In genomic region chr12:50507474-50507838, GRCh38 we compare ENCODE assay signal across 13 cellular contexts. TPM values are rescaled to one million over a fixed set of nuclear protein-coding genes. Genes with fewer than 3 reads are reported as not detected.
DNase-seq lines count a peak whose midpoint lies in the region; FAIRE-seq and TF ChIP-seq lines count a peak whose summit lies in the region.
"Had no signal": no experiment of that assay in that cellular context is flagged by ENCODE, and none has a peak within 500 bp of the region (broad histone marks: within the 10 kb centered on the region; RNA-seq: fewer than 3 reads in every experiment).

No MANE protein-coding gene starts in this region.

- H3K4me3 Mint-ChIP-seq in T-helper 2 cell treated with Interferon-gamma antibody and Interleukin-4, amounts not matched to agents 5 μg/mL and 100 μg/mL, for 36 hours, result peak overlapping the region; percentile 91
- H3K4me3 Mint-ChIP-seq in activated T-helper 1 cell treated with anti-CD3 and anti-CD28 coated beads, Interleukin-12 subunit alpha, Interleukin-12 subunit beta, Interleukin-2, Interleukin-4 antibody, amounts not matched to agents 30 ng/mL and 10 ng/mL and 1 ng/mL, durations not matched to agents 14 hours and 24 hours and 36 hours, result peak overlapping the region; percentile 95

- peak overlapping the region; percentile 29 for H3K27ac Mint-ChIP-seq in T-helper 2 cell treated with Interferon-gamma antibody and Interleukin-4, amounts not matched to agents 5 μg/mL and 100 μg/mL, for 36 hours
- peak overlapping the region; percentile 34 for H3K27ac Mint-ChIP-seq in activated T-helper 1 cell treated with anti-CD3 and anti-CD28 coated beads, Interleukin-12 subunit alpha, Interleukin-12 subunit beta, Interleukin-2, Interleukin-4 antibody, amounts not matched to agents 30 ng/mL and 10 ng/mL and 1 ng/mL, durations not matched to agents 14 hours and 24 hours and 36 hours

- H3K4me1 Mint-ChIP-seq in T-helper 2 cell treated with Interferon-gamma antibody and Interleukin-4, amounts not matched to agents 5 μg/mL and 100 μg/mL, for 36 hours (ENCODE audit: low read depth), result peaks cover 45% of the 10 kb centered on the region
- H3K4me1 Mint-ChIP-seq in activated T-helper 1 cell treated with anti-CD3 and anti-CD28 coated beads, Interleukin-12 subunit alpha, Interleukin-12 subunit beta, Interleukin-2, Interleukin-4 antibody, amounts not matched to agents 30 ng/mL and 10 ng/mL and 1 ng/mL, durations not matched to agents 14 hours and 24 hours and 36 hours (ENCODE audit: low read depth), result peaks cover 53% of the 10 kb centered on the region

- peaks cover 0 to 2% of the 10 kb centered on the region in 2 experiments for H3K36me3 ChIP-seq in keratinocyte (ENCODE audit: control insufficient read depth in 2 of 2, extremely low read depth in 1 of 2, insufficient read depth in 2 of 2, low read length in 2 of 2)

- intact Hi-C loops in activated T-helper 1 cell treated with anti-CD3 and anti-CD28 coated beads, Interleukin-12 subunit alpha, Interleukin-12 subunit beta, Interleukin-2, Interleukin-4 antibody, amounts not matched to agents 30 ng/mL and 10 ng/mL and 1 ng/mL, durations not matched to agents 14 hours and 24 hours and 36 hours (cut with micrococcal nuclease), result loop anchor here (10.0 kb wide), 3 partner anchors 257 to 817 kb away; partner anchors contain the start of genes ATF1 and BIN2

- peak overlapping the region; percentile 98 for H3K9ac ChIP-seq in keratinocyte (ENCODE audit: control insufficient read depth, extremely low read depth, insufficient read depth, low read length)

- no peak for TF ChIP-seq CTCF in keratinocyte (optimal IDR thresholded peaks at IDR 0.05 in 1 of 3, IDR thresholded peaks at IDR 0.05 in 1 of 3, conservative IDR thresholded peaks at IDR 0.05 in 1 of 3; ENCODE audit: extremely low read depth in 1 of 3, insufficient read depth in 2 of 3, low read length in 3 of 3)

- H2AFZ ChIP-seq in keratinocyte (ENCODE audit: control insufficient read depth, low read length), result no peak overlapping the region

- H3K9me3 Mint-ChIP-seq in T-helper 2 cell treated with Interferon-gamma antibody and Interleukin-4, amounts not matched to agents 5 μg/mL and 100 μg/mL, for 36 hours, result no peaks in the 10 kb centered on the region
- H3K9me3 Mint-ChIP-seq in activated T-helper 1 cell treated with anti-CD3 and anti-CD28 coated beads, Interleukin-12 subunit alpha, Interleukin-12 subunit beta, Interleukin-2, Interleukin-4 antibody, amounts not matched to agents 30 ng/mL and 10 ng/mL and 1 ng/mL, durations not matched to agents 14 hours and 24 hours and 36 hours, result no peaks in the 10 kb centered on the region

- no peaks in the 10 kb centered on the region for H3K27me3 Mint-ChIP-seq in T-helper 2 cell treated with Interferon-gamma antibody and Interleukin-4, amounts not matched to agents 5 μg/mL and 100 μg/mL, for 36 hours (ENCODE audit: low read depth)
- H3K27me3 Mint-ChIP-seq in activated T-helper 1 cell treated with anti-CD3 and anti-CD28 coated beads, Interleukin-12 subunit alpha, Interleukin-12 subunit beta, Interleukin-2, Interleukin-4 antibody, amounts not matched to agents 30 ng/mL and 10 ng/mL and 1 ng/mL, durations not matched to agents 14 hours and 24 hours and 36 hours (ENCODE audit: insufficient read depth), result peaks cover 2% of the 10 kb centered on the region

- no peaks in the 10 kb centered on the region for H4K20me1 ChIP-seq in keratinocyte (ENCODE audit: control insufficient read depth, extremely low read depth, insufficient read depth, low read length)

- H3K27ac ChIP-seq in keratinocyte (ENCODE audit: control insufficient read depth, insufficient read depth, low read length), result peak overlapping the region; percentile 94
- H3K27ac ChIP-seq in skin epidermis, result peak overlapping the region in 14 of 21 experiments; percentile 12 to 99 (median 92)

- H3K36me3 Mint-ChIP-seq in T-helper 2 cell treated with Interferon-gamma antibody and Interleukin-4, amounts not matched to agents 5 μg/mL and 100 μg/mL, for 36 hours (ENCODE audit: low read depth), result peaks cover 11% of the 10 kb centered on the region
- peaks cover 5% of the 10 kb centered on the region for H3K36me3 Mint-ChIP-seq in activated T-helper 1 cell treated with anti-CD3 and anti-CD28 coated beads, Interleukin-12 subunit alpha, Interleukin-12 subunit beta, Interleukin-2, Interleukin-4 antibody, amounts not matched to agents 30 ng/mL and 10 ng/mL and 1 ng/mL, durations not matched to agents 14 hours and 24 hours and 36 hours (ENCODE audit: low read depth)

- dilution Hi-C loops in keratinocyte (cut with MboI; ENCODE audit: extremely low pct_ligation_motif_present, low sequenced_read_pairs), result no loop called here

- no peaks in the 10 kb centered on the region for H3K9me1 ChIP-seq in keratinocyte (ENCODE audit: control insufficient read depth, extremely low read depth, insufficient read depth, low read length)

- DNase-seq in T-helper 2 cell treated with Interferon-gamma antibody and Interleukin-4, amounts not matched to agents 5 μg/mL and 100 μg/mL, for 36 hours (ENCODE audit: low spot score), result no peak
- DNase-seq in T-helper 2 cell, result no peak
- no peak for DNase-seq in activated T-helper 1 cell treated with anti-CD3 and anti-CD28 coated beads, Interleukin-12 subunit alpha, Interleukin-12 subunit beta, Interleukin-2, Interleukin-4 antibody, amounts not matched to agents 30 ng/mL and 10 ng/mL and 1 ng/mL, durations not matched to agents 14 hours and 24 hours and 36 hours (ENCODE audit: low spot score)
- no peak for DNase-seq in keratinocyte (ENCODE audit: low read depth, low spot score)
- DNase-seq in NK-92 treated with Interleukin-12 subunit alpha and Interleukin-12 subunit beta, amount 100 ng/mL, for 24 hours (lab: John Stamatoyannopoulos, UW), result no peak
- no peak for DNase-seq in NAMALWA (ENCODE audit: low spot score)
- no peak for DNase-seq in UCSD-AML1 (lab: John Stamatoyannopoulos, UW; ENCODE audit: unreplicated experiment)
- DNase-seq: ACHN, EL, NCI-H2107 had no signal

- peak overlapping the region; percentile 97 for H3K4me2 ChIP-seq in keratinocyte (ENCODE audit: control insufficient read depth, extremely low read depth, insufficient read depth, low read depth, low read length)

- no peak for FAIRE-seq in keratinocyte (lab: Jason Lieb, UNC)
- FAIRE-seq: TTC549 had no signal

- H3K79me2 ChIP-seq in keratinocyte (ENCODE audit: control insufficient read depth, insufficient read depth, low read length), result peaks cover 72% of the 10 kb centered on the region

- H3K4me3 ChIP-seq in keratinocyte (ENCODE audit: control insufficient read depth in 2 of 3, extremely low read depth in 1 of 3, insufficient read depth in 2 of 3, low read depth in 1 of 3, low read length in 3 of 3) (peak overlapping the region; percentile 72 to 75 (median 74)), skin epidermis (peak overlapping the region in 3 of 7 experiments; percentile 69 to 89 (median 85))
- H3K4me3 ChIP-seq: lung had no signal

- no peaks in the 10 kb centered on the region for H3K27me3 ChIP-seq in keratinocyte (ENCODE audit: control insufficient read depth, extremely low read depth, insufficient read depth, low read length)

- no peaks in the 10 kb centered on the region for H3K9me3 ChIP-seq in keratinocyte (ENCODE audit: control insufficient read depth, low read depth, low read length)

- peaks cover 40% of the 10 kb centered on the region for H3K4me1 ChIP-seq in keratinocyte (ENCODE audit: control insufficient read depth, extremely low read depth, insufficient read depth, low read length)

RNA-seq across cellular contexts. Expression of gene DIP2B, which starts 2.7 kb away (rescaled TPM):
- total RNA-seq in activated T-helper 1 cell treated with anti-CD3 and anti-CD28 coated beads, Interleukin-12 subunit alpha, Interleukin-12 subunit beta, Interleukin-2, Interleukin-4 antibody, amounts not matched to agents 30 ng/mL and 10 ng/mL and 1 ng/mL, durations not matched to agents 14 hours and 24 hours and 36 hours, result 26.7 and 27.6 TPM in 2 replicates
- polyA plus RNA-seq in keratinocyte, result 29.7 to 30.2 TPM (median 30.2 TPM) in 3 replicates
- polyA plus RNA-seq in keratinocyte (2011; ENCODE audit: low read depth), result 9.5 TPM
- polyA plus RNA-seq in keratinocyte (2011; cell fraction: cytosol; rRNA removed), result 17.2 and 28.4 TPM in 2 replicates
- polyA plus RNA-seq in keratinocyte (2011; cell fraction: nucleus; rRNA removed), result 43.5 and 49.3 TPM in 2 replicates
- 18.2 and 20.6 TPM in 2 replicates for polyA plus RNA-seq in keratinocyte (2012; ENCODE audit: low replicate concordance)
- 79.5 to 84.6 TPM (median 80.3 TPM) in 3 replicates for polyA minus RNA-seq in keratinocyte
- polyA minus RNA-seq in keratinocyte (2011; cell fraction: cytosol; rRNA and poly(A)+ RNA removed), result 38.6 TPM
- 71.1 and 114 TPM in 2 replicates for polyA minus RNA-seq in keratinocyte (2011; cell fraction: nucleus; rRNA and poly(A)+ RNA removed)
